Comparison of ENCODE assay signal across 17 cellular contexts in the genomic region with DNA sequence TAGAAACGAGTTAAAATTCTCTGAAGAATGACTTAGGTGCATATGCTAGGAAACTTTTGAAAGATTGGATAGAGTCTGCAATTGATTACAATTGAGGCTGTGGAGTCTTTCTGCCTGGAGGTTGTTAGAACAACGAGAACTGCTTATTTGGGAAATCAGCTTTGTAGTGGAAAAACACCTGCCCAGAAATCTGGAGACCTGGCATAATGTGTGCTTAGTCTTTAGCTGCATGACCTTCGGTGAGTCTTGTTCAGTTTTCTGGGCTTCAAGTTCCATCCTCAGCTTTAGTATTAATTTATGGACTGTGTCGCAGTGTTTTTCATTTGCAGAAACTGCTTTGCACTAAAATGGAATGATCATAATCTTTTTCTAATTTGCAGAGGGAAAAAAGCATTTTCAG.
"Had no signal": no experiment of that assay in that cellular context is flagged by ENCODE, and none has a peak within 500 bp of the region (broad histone marks: within the 10 kb centered on the region; RNA-seq: fewer than 3 reads in every experiment).

No MANE protein-coding gene starts in this region.

- H3K27me3 ChIP-seq: foreskin keratinocyte, transverse colon had no signal

- H3K4me3 ChIP-seq: mucosa of descending colon, transverse colon had no signal

- H3K27me3 Mint-ChIP-seq: activated naive CD8-positive, alpha-beta T cell treated with anti-CD3 and anti-CD28 coated beads for 36 hours; dendritic cell treated with granulocyte-macrophage colony-stimulating factor and Interleukin-4, amounts not matched to agents 40 ng/mL and 50 ng/mL, for 4 days; effector memory CD8-positive, alpha-beta T cell had no signal

- DNase-seq: activated CD4-positive, alpha-beta T cell treated with anti-CD3 and anti-CD28 coated beads, Interleukin-2, amount 50 U/mL, for 4 hours; activated naive CD8-positive, alpha-beta T cell treated with anti-CD3 and anti-CD28 coated beads for 36 hours; anterior cingulate cortex; effector memory CD8-positive, alpha-beta T cell; foreskin keratinocyte; left cardiac atrium; mammary epithelial cell; mucosa of descending colon; nephron progenitor cell; stimulated activated CD4-positive, alpha-beta T cell treated with anti-CD3 and anti-CD28 coated beads, Interleukin-4, amount 100 ng/mL, for 1 hour; substantia nigra; T-helper 1 cell; T1000; transverse colon had no signal

- ATAC-seq: activated CD4-positive, CD25-positive, alpha-beta regulatory T cell treated with anti-CD3 and anti-CD28 coated beads, Interleukin-2, amount 50 U/mL, for 24 hours; effector memory CD8-positive, alpha-beta T cell; foreskin keratinocyte; SK-N-SH treated with all-trans-retinoic acid at 6 μM for 48 hours had no signal

- H3K4me3 Mint-ChIP-seq: activated naive CD8-positive, alpha-beta T cell treated with anti-CD3 and anti-CD28 coated beads for 36 hours; dendritic cell treated with granulocyte-macrophage colony-stimulating factor and Interleukin-4, amounts not matched to agents 40 ng/mL and 50 ng/mL, for 4 days; effector memory CD8-positive, alpha-beta T cell; nephron progenitor cell had no signal

- H3K9me3 ChIP-seq: mucosa of descending colon, transverse colon had no signal

- H3K9me3 Mint-ChIP-seq: activated naive CD8-positive, alpha-beta T cell treated with anti-CD3 and anti-CD28 coated beads for 36 hours; dendritic cell treated with granulocyte-macrophage colony-stimulating factor and Interleukin-4, amounts not matched to agents 40 ng/mL and 50 ng/mL, for 4 days; effector memory CD8-positive, alpha-beta T cell; nephron progenitor cell had no signal

- H3K27ac ChIP-seq: foreskin keratinocyte had no signal

- H3K36me3 Mint-ChIP-seq: activated naive CD8-positive, alpha-beta T cell treated with anti-CD3 and anti-CD28 coated beads for 36 hours had no signal

- H3K36me3 ChIP-seq: transverse colon had no signal

- H3K27ac Mint-ChIP-seq: activated naive CD8-positive, alpha-beta T cell treated with anti-CD3 and anti-CD28 coated beads for 36 hours; effector memory CD8-positive, alpha-beta T cell had no signal
